Comparison of ENCODE assay signal across 9 cellular contexts in genomic region chr13:112586334-112586733, GRCh38. TPM values are rescaled to one million over a fixed set of nuclear protein-coding genes. Genes with fewer than 3 reads are reported as not detected.
A peak's percentile ranks its signal among the peaks of the same experiment; 100 is the strongest.
DNase-seq lines count a peak whose midpoint lies in the region; ATAC-seq, FAIRE-seq and TF ChIP-seq lines count a peak whose summit lies in the region.
"Had no signal": no experiment of that assay in that cellular context is flagged by ENCODE, and none has a peak within 500 bp of the region (broad histone marks: within the 10 kb centered on the region; RNA-seq: fewer than 3 reads in every experiment).

No MANE protein-coding gene starts in this region.

- FAIRE-seq in K562 (lab: Jason Lieb, UNC), result peak; percentile 52

- no peak overlapping the region for H3K4me2 ChIP-seq in IMR-90 (ENCODE audit: low read depth, low read length)
- peak overlapping the region; percentile 85 for H3K4me2 ChIP-seq in K562 (ENCODE audit: insufficient read depth, low read length)

- 80% methylated on average over 1 of the region's 3 CpGs; no CpG with 5 or more reads in 1 of the 2 experiments for WGBS in IMR-90 (ENCODE audit: extremely low coverage in 2 of 2, insufficient read length in 1 of 2), 2 experiments
- 28% methylated on average over 3 of the region's 3 CpGs for WGBS in K562 (ENCODE audit: insufficient coverage, low coverage, missing lambda C conversion rate)

- DNase-seq in IMR-90 (no peak), K562 (ENCODE audit: extremely low read depth in 1 of 4, low spot score in 3 of 4) (peak in 1 of 4 experiments; percentile 9), OCI-M2 (lab: John Stamatoyannopoulos, UW; ENCODE audit: unreplicated experiment) (no peak), NCI-H1092 treated with DMSO at 0.1 percent for 48 hours (lab: John Stamatoyannopoulos, UW) (no peak)
- DNase-seq: MV-4-11 had no signal

- H4K20me1 ChIP-seq in IMR-90 (ENCODE audit: insufficient read depth, low read length) (peaks cover 5% of the 10 kb centered on the region; the same call in 1 of the 2 replicates), K562 (replicated peaks; ENCODE audit: control insufficient read depth, insufficient read depth, low read length) (peaks cover 9% of the 10 kb centered on the region; the same call in 1 of the 2 replicates)

- 0 out of 2 replicates have a peak overlapping the region, but pooled peaks have one; percentile 37 for H3K14ac ChIP-seq in IMR-90 (replicated peaks; ENCODE audit: low read depth, low read length)

- no peak for TF ChIP-seq CTCF in IMR-90 (conservative IDR thresholded peaks at IDR 0.05; ENCODE audit: low read depth, low read length)
- TF ChIP-seq CTCF in K562 (IDR thresholded peaks at IDR 0.05 in 2 of 3, conservative IDR thresholded peaks at IDR 0.05 in 1 of 3; ENCODE audit: insufficient read depth in 2 of 3, low read depth in 1 of 3, low read length in 3 of 3), result no peak

- POLR2A ChIA-PET in IMR-90 (lab: Charles Lee; ENCODE audit: unreplicated experiment), result no interaction called here
- POLR2A ChIA-PET in K562 (lab: Yijun Ruan, JAX), result no interaction called here

- H3K79me1 ChIP-seq in IMR-90 (ENCODE audit: low read depth in 1 of 2, low read length in 2 of 2), result peaks cover 23 to 49% of the 10 kb centered on the region in 2 experiments

- no peak overlapping the region for H4K5ac ChIP-seq in IMR-90 (ENCODE audit: low read depth, low read length)

- no peak overlapping the region for H2BK5ac ChIP-seq in IMR-90 (ENCODE audit: low read depth, low read length, poor library complexity, severe bottlenecking)

- H2AFZ ChIP-seq in IMR-90 (replicated peaks; ENCODE audit: low read length, poor library complexity) (no peak overlapping the region), K562 (ENCODE audit: low read depth, low read length) (no peak overlapping the region), neuron (ENCODE audit: low read depth, low read length) (no peak overlapping the region)

- no peak overlapping the region for H4K8ac ChIP-seq in IMR-90 (ENCODE audit: low read depth in 2 of 2, low read length in 2 of 2)

- CTCF ChIA-PET in IMR-90 (lab: Yijun Ruan, JAX), result no interaction called here
- CTCF ChIA-PET in K562 (lab: Yijun Ruan, JAX; ENCODE audit: low intra/inter-chr PET ratio), result interaction anchor here (0.7 kb wide), 1 partner anchor 416 kb away, joined by 3 read pairs; no protein-coding TSS in a partner anchor

- peaks cover 76% of the 10 kb centered on the region for H3K79me2 ChIP-seq in K562 (ENCODE audit: control insufficient read depth, insufficient read depth, low read length)

- H3K36me3 ChIP-seq in ES-I3 (ENCODE audit: insufficient read depth, low read length), result no peaks in the 10 kb centered on the region
- no peaks in the 10 kb centered on the region for H3K36me3 ChIP-seq in IMR-90 (ENCODE audit: control insufficient read depth, insufficient read depth, low read length)
- H3K36me3 ChIP-seq in K562 (ENCODE audit: control insufficient read depth, insufficient read depth, low read length), result peaks cover 11% of the 10 kb centered on the region; the same call in 2 of the 3 replicates
- H3K36me3 ChIP-seq in neuron (ENCODE audit: insufficient read depth, low read length), result no peaks in the 10 kb centered on the region

- in situ Hi-C loops in IMR-90 (cut with MboI; ENCODE audit: low sequenced_read_pairs) (no loop called here), K562 (cut with MboI) (no loop called here)

- no peak for TF ChIP-seq POLR2A in IMR-90 (IDR thresholded peaks at IDR 0.05; ENCODE audit: low read depth, low read length)
- TF ChIP-seq POLR2A in K562 (conservative IDR thresholded peaks at IDR 0.05), result no peak

- H2BK120ac ChIP-seq in IMR-90 (ENCODE audit: low read depth, low read length), result no peak overlapping the region

- H3K9me1 ChIP-seq in IMR-90 (ENCODE audit: insufficient read depth, low read length) (peaks cover 13% of the 10 kb centered on the region; the same call in 1 of the 2 replicates), K562 (ENCODE audit: control insufficient read depth, insufficient read depth, low read length) (no peaks in the 10 kb centered on the region)

- H3K4ac ChIP-seq in IMR-90 (ENCODE audit: low read depth, low read length), result no peak overlapping the region

- H3K4me1 ChIP-seq in ES-I3 (ENCODE audit: insufficient read depth, low read length) (peaks cover 7% of the 10 kb centered on the region), IMR-90 (ENCODE audit: control insufficient read depth, insufficient read depth, low read length) (0 out of 2 replicates have a peak, but pooled peaks cover 3% of the 10 kb centered on the region), K562 (replicated peaks in 1 of 2; ENCODE audit: control insufficient read depth in 2 of 2, insufficient read depth in 2 of 2, low read length in 2 of 2) (peaks cover 22 to 23% of the 10 kb centered on the region in 2 experiments), neuron (ENCODE audit: insufficient read depth, low read length) (peaks cover 9% of the 10 kb centered on the region)

- TF ChIP-seq RAD21 in IMR-90 (IDR thresholded peaks at IDR 0.05; ENCODE audit: low read length) (no peak), K562 (CRISPR knock-in tag; conservative IDR thresholded peaks at IDR 0.05 in 1 of 2, IDR thresholded peaks at IDR 0.05 in 1 of 2) (no peak)

- H3K27me3 ChIP-seq in IMR-90 (ENCODE audit: control insufficient read depth, insufficient read depth, low read length) (no peaks in the 10 kb centered on the region), K562 (ENCODE audit: control insufficient read depth in 2 of 2, insufficient read depth in 2 of 2, low read length in 2 of 2) (no peaks in the 10 kb centered on the region), neuron (ENCODE audit: insufficient read depth, low read length) (no peaks in the 10 kb centered on the region)

- H3K9ac ChIP-seq in ES-I3 (ENCODE audit: low read depth, low read length), result peak overlapping the region; percentile 95; the same call in 1 of the 2 replicates
- no peak overlapping the region for H3K9ac ChIP-seq in IMR-90 (ENCODE audit: low read depth, low read length)
- H3K9ac ChIP-seq in K562 (ENCODE audit: insufficient read depth in 1 of 2, low read depth in 2 of 2, low read length in 2 of 2), result peak overlapping the region in 1 of 2 experiments; percentile 94; a peak in 1 of 4 replicates

- H3K4me3 ChIP-seq in IMR-90 (ENCODE audit: insufficient read depth, low read depth, low read length), result no peak overlapping the region
- H3K4me3 ChIP-seq in K562, result peak overlapping the region; percentile 97; the same call in 1 of the 2 replicates
- H3K4me3 ChIP-seq in neuron (ENCODE audit: low read length), result peak overlapping the region; percentile 95

- dilution Hi-C loops in IMR-90 (cut with HindIII; ENCODE audit: low sequenced_read_pairs, unreplicated experiment), result no loop called here

- no peaks in the 10 kb centered on the region for H3K9me3 ChIP-seq in ES-I3 (ENCODE audit: control insufficient read depth, insufficient read depth, low read length)
- H3K9me3 ChIP-seq in IMR-90 (ENCODE audit: control insufficient read depth, insufficient read depth, low read length), result no peaks in the 10 kb centered on the region
- H3K9me3 ChIP-seq in K562 (replicated peaks; ENCODE audit: control insufficient read depth, insufficient read depth, low read depth, low read length), result peaks cover 5% of the 10 kb centered on the region
- H3K9me3 ChIP-seq in neuron (ENCODE audit: low read length), result no peaks in the 10 kb centered on the region

- ATAC-seq in IMR-90 (ENCODE audit: low read depth) (no peak), K562 (no peak), GM19467 (IDR thresholded peaks at IDR 0.05; ENCODE audit: unreplicated experiment) (no peak), HG02840 (IDR thresholded peaks at IDR 0.05; ENCODE audit: low FRiP score, unreplicated experiment) (no peak)

- 0 out of 2 replicates have a peak overlapping the region, but pooled peaks have one; percentile 45 for H3K23ac ChIP-seq in IMR-90 (ENCODE audit: low read depth, low read length)

- no peak overlapping the region for H3K56ac ChIP-seq in IMR-90 (ENCODE audit: extremely low read depth, insufficient read depth, low read length)

- no peak overlapping the region for H3K18ac ChIP-seq in IMR-90 (ENCODE audit: low read depth, low read length)

- no peak overlapping the region for H4K91ac ChIP-seq in IMR-90 (ENCODE audit: insufficient read depth, low read depth, low read length)

- H3K27ac ChIP-seq in IMR-90 (ENCODE audit: insufficient read depth, low read length) (no peak overlapping the region), K562 (ENCODE audit: extremely low read depth, low read depth, low read length) (peak overlapping the region; percentile 98; the same call in 1 of the 3 replicates)

- no peak for TF ChIP-seq EP300 in K562 (IDR thresholded peaks at IDR 0.05; ENCODE audit: low read length)

- H2BK20ac ChIP-seq in IMR-90 (ENCODE audit: low read depth, low read length), result no peak overlapping the region

- BruUV-seq in IMR-90 (replicated peaks; lab: Mats Ljungman, UMichigan) (no TSS peak), K562 (replicated peaks; lab: Mats Ljungman, UMichigan) (no TSS peak)

- intact Hi-C loops in IMR-90 (cut with micrococcal nuclease) (no loop called here), K562 (cut with micrococcal nuclease) (no loop called here)

- H2BK15ac ChIP-seq in IMR-90 (ENCODE audit: low read depth, low read length), result no peak overlapping the region

- H2AK9ac ChIP-seq in IMR-90 (replicated peaks; ENCODE audit: low read depth, low read length, poor library complexity), result peak overlapping the region; percentile 61

- no peak overlapping the region for H2AK5ac ChIP-seq in IMR-90 (ENCODE audit: low read depth, low read length)

RNA-seq across cellular contexts. Expression of gene TUBGCP3, which starts 1.6 kb away (rescaled TPM):
- total RNA-seq in IMR-90 (2012; rRNA removed) (14.7 and 16.0 TPM in 2 replicates), K562 (2014; rRNA removed) (11.8 and 12.4 TPM in 2 replicates), K562 (2014; rRNA removed; fragmentation: Illumina TruSeq; extraction: Trizol) (14.2 and 15.4 TPM in 2 replicates), K562 (2015; rRNA removed; fragmentation: Illumina TruSeq; extraction: Trizol) (14.0 and 15.2 TPM in 2 replicates), K562 (2021) (24.8 and 27.8 TPM in 2 replicates)
- polyA plus RNA-seq in IMR-90 (2012; rRNA removed) (13.8 and 17.8 TPM in 2 replicates), K562 (2011; rRNA removed) (20.2 and 21.0 TPM in 2 replicates), K562 (2014; fragmentation: Illumina TruSeq; extraction: Trizol) (18.2 and 19.8 TPM in 2 replicates), K562 (2014; fragmentation: Nextera tagmentation; extraction: Ambion mirVana) (1 to 10 TPM; 3.0 to 3.6 TPM), K562 (2014; rRNA removed) (17.3 and 17.9 TPM in 2 replicates)
- 7.9 and 10.0 TPM in 2 replicates for polyA plus RNA-seq in IMR-90 (2012; cell fraction: cytosol; rRNA removed)
- 23.0 and 28.1 TPM in 2 replicates for polyA plus RNA-seq in IMR-90 (2012; cell fraction: nucleus; rRNA removed; ENCODE audit: low replicate concordance)
- 90.0 and 116 TPM in 2 replicates for total RNA-seq in K562 (2011; cell fraction: chromatin; rRNA removed; ENCODE audit: low replicate concordance)
- 35.5 and 45.8 TPM in 2 replicates for total RNA-seq in K562 (2011; cell fraction: nucleolus; rRNA removed)
- total RNA-seq in K562 (2011; cell fraction: nucleoplasm; rRNA removed), result 72.4 and 102 TPM in 2 replicates
- 21.9 and 30.6 TPM in 2 replicates for polyA plus RNA-seq in K562 (2011; cell fraction: cytosol; rRNA removed)
- 54.8 and 55.0 TPM in 2 replicates for polyA plus RNA-seq in K562 (2011; cell fraction: nucleus; rRNA removed)
- 15.8 and 17.5 TPM in 2 replicates for polyA plus RNA-seq in K562 (2012)
- polyA minus RNA-seq in K562 (2011; rRNA and poly(A)+ RNA removed), result 43.9 and 46.2 TPM in 2 replicates
- polyA minus RNA-seq in K562 (2011; cell fraction: cytosol; rRNA and poly(A)+ RNA removed), result 15.8 and 16.5 TPM in 2 replicates
- polyA minus RNA-seq in K562 (2011; cell fraction: nucleus; rRNA and poly(A)+ RNA removed), result 38.0 and 58.4 TPM in 2 replicates
